13 cellular contexts compared by ENCODE assay signal in genomic region chr10:25059990-25060389, GRCh38. TPM values are rescaled to one million over a fixed set of nuclear protein-coding genes. Genes with fewer than 3 reads are reported as not detected.
A peak's percentile ranks its signal among the peaks of the same experiment; 100 is the strongest.
DNase-seq lines count a peak whose midpoint lies in the region; ATAC-seq and TF ChIP-seq lines count a peak whose summit lies in the region.
"Had no signal": no experiment of that assay in that cellular context is flagged by ENCODE, and none has a peak within 500 bp of the region (broad histone marks: within the 10 kb centered on the region; RNA-seq: fewer than 3 reads in every experiment).

No MANE protein-coding gene starts in this region.

- H3K9me3 ChIP-seq in neural progenitor cell (ENCODE audit: low read depth): no peaks in the 10 kb centered on the region

- H3K27ac Mint-ChIP-seq in neural progenitor cell: peak overlapping the region; percentile 23
- H3K27ac Mint-ChIP-seq: activated T-helper 17 cell treated with anti-CD3 and anti-CD28 coated beads, Interleukin-2, amount 50 U/mL, for 72 hours; memory B cell; stimulated activated naive CD8-positive, alpha-beta T cell treated with anti-CD3 and anti-CD28 coated beads, Interleukin-15, Interleukin-2, amounts not matched to agents 100 ng/mL and 50 ng/mL, for 24 hours had no signal

- peaks cover 10% of the 10 kb centered on the region for H3K4me1 Mint-ChIP-seq in neural progenitor cell

- no peaks in the 10 kb centered on the region for H3K36me3 Mint-ChIP-seq in neural progenitor cell
- H3K36me3 Mint-ChIP-seq: memory B cell had no signal

- no peak overlapping the region for H3K4me2 ChIP-seq in neural progenitor cell

- no peaks in the 10 kb centered on the region for H3K79me2 ChIP-seq in neural progenitor cell (ENCODE audit: low read depth)

- H3K4me3 Mint-ChIP-seq in neural progenitor cell: no peak overlapping the region
- H3K4me3 Mint-ChIP-seq: activated T-helper 17 cell treated with anti-CD3 and anti-CD28 coated beads, Interleukin-2, amount 50 U/mL, for 72 hours; memory B cell; stimulated activated naive CD8-positive, alpha-beta T cell treated with anti-CD3 and anti-CD28 coated beads, Interleukin-15, Interleukin-2, amounts not matched to agents 100 ng/mL and 50 ng/mL, for 24 hours had no signal

- no peak overlapping the region for H2AFZ ChIP-seq in neural progenitor cell (replicated peaks)

- H3K9me3 Mint-ChIP-seq in neural progenitor cell: no peaks in the 10 kb centered on the region
- H3K9me3 Mint-ChIP-seq: activated T-helper 17 cell treated with anti-CD3 and anti-CD28 coated beads, Interleukin-2, amount 50 U/mL, for 72 hours; memory B cell had no signal

- H4K20me1 ChIP-seq in neural progenitor cell (ENCODE audit: low read depth): no peaks in the 10 kb centered on the region

- H3K4me1 ChIP-seq in neural progenitor cell: no peaks in the 10 kb centered on the region

- TF ChIP-seq CTCF in AG09309 (IDR thresholded peaks at IDR 0.05; ENCODE audit: control insufficient read depth, insufficient read depth, low read depth, low read length, missing control alignments) (no peak), epithelial cell of esophagus (IDR thresholded peaks at IDR 0.05; ENCODE audit: insufficient read depth, low read depth, low read length, missing control alignments) (no peak), neural progenitor cell (IDR thresholded peaks at IDR 0.05) (no peak)

- no peaks in the 10 kb centered on the region for H3K27me3 ChIP-seq in neural progenitor cell

- H3K4me3 ChIP-seq in AG09309 (ENCODE audit: control insufficient read depth, low read depth, low read length) (no peak overlapping the region), epithelial cell of esophagus (ENCODE audit: low read length) (no peak overlapping the region), neural progenitor cell (no peak overlapping the region)

- ATAC-seq in HG03025 (IDR thresholded peaks at IDR 0.05; ENCODE audit: low FRiP score, unreplicated experiment): no peak
- ATAC-seq: activated T-helper 17 cell treated with anti-CD3 and anti-CD28 coated beads, Interleukin-2, amount 50 U/mL, for 72 hours had no signal

- no peak overlapping the region for H3K27ac ChIP-seq in neural progenitor cell

- H3F3A ChIP-seq in neural progenitor cell (ENCODE audit: low read depth): no peaks in the 10 kb centered on the region

- H3K27me3 Mint-ChIP-seq in neural progenitor cell (ENCODE audit: insufficient read depth, low read depth): peaks cover 5% of the 10 kb centered on the region
- H3K27me3 Mint-ChIP-seq: stimulated activated naive CD8-positive, alpha-beta T cell treated with anti-CD3 and anti-CD28 coated beads, Interleukin-15, Interleukin-2, amounts not matched to agents 100 ng/mL and 50 ng/mL, for 24 hours had no signal

- DNase-seq in AG09309 (ENCODE audit: low read depth) (peak; percentile 63), NCI-H2227 (lab: John Stamatoyannopoulos, UW; ENCODE audit: unreplicated experiment) (peak; percentile 30), epithelial cell of esophagus (ENCODE audit: low read depth) (peak; percentile 96), neural progenitor cell (ENCODE audit: low spot score) (no peak), NCI-H524 treated with DMSO at 0.1 percent for 48 hours (lab: John Stamatoyannopoulos, UW) (no peak), NCI-H1092 (lab: John Stamatoyannopoulos, UW) (no peak), NCI-H1417 (lab: John Stamatoyannopoulos, UW) (no peak)
- DNase-seq: DND-41, OCI-M1 had no signal

- no peaks in the 10 kb centered on the region for H3K36me3 ChIP-seq in neural progenitor cell

- no peak overlapping the region for H3K9ac ChIP-seq in neural progenitor cell

RNA-seq across cellular contexts. Expression of gene THNSL1, which starts 43.6 kb away (rescaled TPM):
- total RNA-seq in neural progenitor cell (ENCODE audit: low replicate concordance): 11.0 and 19.4 TPM in 2 replicates

RNA-seq across cellular contexts. Expression of gene ENKUR, which starts 44.0 kb away (rescaled TPM):
- total RNA-seq in neural progenitor cell (ENCODE audit: low replicate concordance): 0.15 TPM in 1 of 2 replicates, not detected in the other

Comparison
In these comparisons a context has a peak if more than half of its experiments do, and no peak if none do; other contexts are left out.
1. DNase-seq: peak in AG09309 (single experiment), NCI-H2227 (single experiment) and epithelial cell of esophagus (single experiment); none in neural progenitor cell (single experiment), NCI-H524 treated with DMSO at 0.1 percent for 48 hours (single experiment), NCI-H1092 (single experiment) and NCI-H1417 (0 of 3).